In genomic region chr11:10896493-10896892, GRCh38 we compare ENCODE assay signal across 1 cellular context.
TF ChIP-seq lines count a peak whose summit lies in the region.

No MANE protein-coding gene starts in this region.

TF ChIP-seq in IMR-90, 13 proteins besides CTCF, POLR2A, EP300 and RAD21 (continued from another document):
- no peak for TF ChIP-seq MAZ (IDR thresholded peaks at IDR 0.05; ENCODE audit: borderline replicate concordance, low read depth, low read length)
- no peak for TF ChIP-seq MAFK (IDR thresholded peaks at IDR 0.05; ENCODE audit: low read depth, low read length)
- no peak for TF ChIP-seq SMC3 (IDR thresholded peaks at IDR 0.05; ENCODE audit: low read depth, low read length)
- no peak for TF ChIP-seq RFX5 (IDR thresholded peaks at IDR 0.05; ENCODE audit: low read depth, low read length)
- TF ChIP-seq BHLHE40 (IDR thresholded peaks at IDR 0.05; ENCODE audit: low read depth, low read length), result no peak
- TF ChIP-seq FOS (IDR thresholded peaks at IDR 0.05; ENCODE audit: low read depth, low read length), result no peak
- no peak for TF ChIP-seq ELK1 (IDR thresholded peaks at IDR 0.05; ENCODE audit: borderline replicate concordance, low read depth, low read length)
- no peak for TF ChIP-seq USF2 (IDR thresholded peaks at IDR 0.05; ENCODE audit: low read depth, low read length)
